Comparison of ENCODE assay signal across 8 cellular contexts in genomic region chr1:214280386-214281029, GRCh38. TPM values are rescaled to one million over a fixed set of nuclear protein-coding genes. Genes with fewer than 3 reads are reported as not detected.
A peak's percentile ranks its signal among the peaks of the same experiment; 100 is the strongest.
DNase-seq lines count a peak whose midpoint lies in the region; ATAC-seq and TF ChIP-seq lines count a peak whose summit lies in the region.

No MANE protein-coding gene starts in this region.

- H3K36me3 Mint-ChIP-seq in HFFc6 (ENCODE audit: low read depth) = peaks cover 5% of the 10 kb centered on the region; the same call in 1 of the 2 replicates
- peaks cover 0 to 3% (median 0%) of the 10 kb centered on the region in 5 donors for H3K36me3 Mint-ChIP-seq in naive thymus-derived CD4-positive, alpha-beta T cell

- peak overlapping the region; percentile 89 for H3K4me3 Mint-ChIP-seq in HFFc6
- peak overlapping the region; percentile 79 to 90 (median 87) for H3K4me3 Mint-ChIP-seq in naive thymus-derived CD4-positive, alpha-beta T cell

- H3K79me2 ChIP-seq in Loucy (ENCODE audit: insufficient read depth, low read length) (peaks cover 53% of the 10 kb centered on the region), fibroblast of lung (ENCODE audit: control insufficient read depth, insufficient read depth, low read length) (no peaks in the 10 kb centered on the region)

- H4K20me1 ChIP-seq in Loucy (ENCODE audit: insufficient read depth, low read length, poor library complexity, severe bottlenecking) = no peaks in the 10 kb centered on the region
- no peaks in the 10 kb centered on the region for H4K20me1 ChIP-seq in fibroblast of lung (ENCODE audit: control insufficient read depth, extremely low read depth, insufficient read depth, low read length)

- H3K4me1 Mint-ChIP-seq in HFFc6 (ENCODE audit: low read depth) = peaks cover 34% of the 10 kb centered on the region
- H3K4me1 Mint-ChIP-seq in naive thymus-derived CD4-positive, alpha-beta T cell = peaks cover 30 to 58% (median 45%) of the 10 kb centered on the region in 7 donors

- CTCF ChIA-PET in naive thymus-derived CD4-positive, alpha-beta T cell (lab: Charles Lee) = interaction anchor here (1.2 kb wide), 1 partner anchor 47 kb away, joined by 4 read pairs; no protein-coding TSS in a partner anchor

- intact Hi-C loops in naive thymus-derived CD4-positive, alpha-beta T cell (cut with micrococcal nuclease) = loop anchor here (1.0 to 10.0 kb wide), 13 partner anchors 9 to 1996 kb away; partner anchors contain the start of genes CENPF (in 1 of the 2), PPP2R5A (in 1 of the 2) and PROX1 (in 1 of the 2)
- intact Hi-C loops in vagina (cut with DNase I) = loop anchor here (10.0 kb wide), 1 partner anchor 274 kb away; the partner anchor contains the start of gene PTPN14

- H3K27me3 ChIP-seq in Loucy (ENCODE audit: insufficient read depth, low read length, poor library complexity, severe bottlenecking) (no peaks in the 10 kb centered on the region), fibroblast of lung (ENCODE audit: control insufficient read depth, insufficient read depth, low read length) (no peaks in the 10 kb centered on the region), vagina (no peaks in the 10 kb centered on the region)
- H3K27me3 ChIP-seq in naive thymus-derived CD4-positive, alpha-beta T cell (ENCODE audit: control insufficient read depth in 2 of 2, insufficient read depth in 2 of 2, low read length in 2 of 2) = no peaks in the 10 kb centered on the region

- H3K4me2 ChIP-seq in Loucy (ENCODE audit: low read depth, low read length, poor library complexity, severe bottlenecking) = peak overlapping the region; percentile 87
- peak overlapping the region; percentile 86 for H3K4me2 ChIP-seq in fibroblast of lung (ENCODE audit: extremely low read depth, insufficient read depth, low read length)

- no peaks in the 10 kb centered on the region; the same call in 1 of the 2 replicates for H3K36me3 ChIP-seq in ES-I3 (ENCODE audit: insufficient read depth, low read length)
- H3K36me3 ChIP-seq in Loucy (ENCODE audit: insufficient read depth, low read length) = no peaks in the 10 kb centered on the region
- no peaks in the 10 kb centered on the region for H3K36me3 ChIP-seq in fibroblast of lung (ENCODE audit: control insufficient read depth, insufficient read depth, low read length)
- no peaks in the 10 kb centered on the region for H3K36me3 ChIP-seq in naive thymus-derived CD4-positive, alpha-beta T cell (ENCODE audit: control insufficient read depth in 2 of 3, insufficient read depth in 3 of 3, low read length in 3 of 3)
- no peaks in the 10 kb centered on the region for H3K36me3 ChIP-seq in vagina

- TF ChIP-seq POLR2A in vagina (IDR thresholded peaks at IDR 0.05) = no peak

- H3K4me1 ChIP-seq in ES-I3 (ENCODE audit: insufficient read depth, low read length) = peaks cover 31% of the 10 kb centered on the region
- peaks cover 67% of the 10 kb centered on the region for H3K4me1 ChIP-seq in Loucy (ENCODE audit: insufficient read depth, low read length, poor library complexity, severe bottlenecking)
- H3K4me1 ChIP-seq in fibroblast of lung (ENCODE audit: control insufficient read depth, extremely low read depth, insufficient read depth, low read length) = peaks cover 2% of the 10 kb centered on the region
- peaks cover 17 to 29% of the 10 kb centered on the region in 2 donors for H3K4me1 ChIP-seq in naive thymus-derived CD4-positive, alpha-beta T cell (ENCODE audit: control insufficient read depth in 2 of 2, insufficient read depth in 2 of 2, low read length in 2 of 2)
- peaks cover 24% of the 10 kb centered on the region for H3K4me1 ChIP-seq in vagina

- H3F3A ChIP-seq in Loucy (ENCODE audit: low read depth) = peaks cover 17% of the 10 kb centered on the region

- no peaks in the 10 kb centered on the region for H3K9me2 ChIP-seq in Loucy (replicated peaks; ENCODE audit: low read depth, low read length)

- no peaks in the 10 kb centered on the region; the same call in 1 of the 2 replicates for H3K9me3 Mint-ChIP-seq in HFFc6
- peaks cover 0 to 10% (median 0%) of the 10 kb centered on the region in 11 donors for H3K9me3 Mint-ChIP-seq in naive thymus-derived CD4-positive, alpha-beta T cell

- DNase-seq in HFFc6 (peak; percentile 34), fibroblast of lung (ENCODE audit: low read depth in 2 of 2) (peak; percentile 39 to 60), vagina (ENCODE audit: extremely low spot score in 2 of 2) (no peak)
- peak in 1 of 9 donors; percentile 37 for DNase-seq in naive thymus-derived CD4-positive, alpha-beta T cell

- H3K9ac ChIP-seq in ES-I3 (ENCODE audit: low read depth, low read length) (peak overlapping the region; percentile 70), Loucy (ENCODE audit: low read depth, low read length, poor library complexity, severe bottlenecking) (peak overlapping the region; percentile 88), fibroblast of lung (ENCODE audit: insufficient read depth, low read length) (peak overlapping the region; percentile 64)

- no peaks in the 10 kb centered on the region; the same call in 1 of the 2 replicates for H3K27me3 Mint-ChIP-seq in HFFc6 (ENCODE audit: insufficient read depth)
- H3K27me3 Mint-ChIP-seq in naive thymus-derived CD4-positive, alpha-beta T cell = no peaks in the 10 kb centered on the region

- H3K9me3 ChIP-seq in ES-I3 (ENCODE audit: control insufficient read depth, insufficient read depth, low read length) = no peaks in the 10 kb centered on the region
- no peaks in the 10 kb centered on the region for H3K9me3 ChIP-seq in Loucy (ENCODE audit: insufficient read depth, low read depth, low read length)
- no peaks in the 10 kb centered on the region for H3K9me3 ChIP-seq in fibroblast of lung (ENCODE audit: control insufficient read depth, insufficient read depth, low read depth, low read length)
- no peaks in the 10 kb centered on the region for H3K9me3 ChIP-seq in naive thymus-derived CD4-positive, alpha-beta T cell (ENCODE audit: control insufficient read depth in 2 of 3, low read length in 3 of 3)
- H3K9me3 ChIP-seq in vagina = no peaks in the 10 kb centered on the region

- peak overlapping the region; percentile 82 for H3K27ac Mint-ChIP-seq in HFFc6
- peak overlapping the region; percentile 81 to 95 (median 91) for H3K27ac Mint-ChIP-seq in naive thymus-derived CD4-positive, alpha-beta T cell

- ATAC-seq in naive thymus-derived CD4-positive, alpha-beta T cell = peak; percentile 1

- H3K27ac ChIP-seq in 22Rv1 (peak overlapping the region; percentile 61), fibroblast of lung (ENCODE audit: insufficient read depth, low read length) (peak overlapping the region; percentile 42), vagina (peak overlapping the region; percentile 81)
- H3K27ac ChIP-seq in naive thymus-derived CD4-positive, alpha-beta T cell (ENCODE audit: low read depth, low read length) = peak overlapping the region; percentile 82

- TF ChIP-seq CTCF in 22Rv1 (IDR thresholded peaks at IDR 0.05) (0 out of 2 replicates have a peak, but pooled peaks have one; percentile 6), HFFc6 (IDR thresholded peaks at IDR 0.05) (peak; percentile 28; the same call in 1 of the 2 replicates), Loucy (conservative IDR thresholded peaks at IDR 0.05; ENCODE audit: low read length) (no peak), WI38 (IDR thresholded peaks at IDR 0.05; ENCODE audit: low read depth, low read length) (no peak), fibroblast of lung (conservative IDR thresholded peaks at IDR 0.05 in 1 of 2, IDR thresholded peaks at IDR 0.05 in 1 of 2; ENCODE audit: low read depth in 1 of 2, low read length in 2 of 2) (peak in 1 of 2 donors; percentile 7), vagina (IDR thresholded peaks at IDR 0.05) (no peak)

- peak overlapping the region; percentile 94 for H3K4me3 ChIP-seq in Loucy (ENCODE audit: low read length, poor library complexity, severe bottlenecking)
- peak overlapping the region; percentile 74 for H3K4me3 ChIP-seq in WI38 (ENCODE audit: low read depth, low read length)
- H3K4me3 ChIP-seq in fibroblast of lung (replicated peaks in 1 of 4; ENCODE audit: control extremely low read depth in 1 of 4, insufficient read depth in 1 of 4, low read depth in 3 of 4, low read length in 4 of 4) = peak overlapping the region; percentile 54 to 94 (median 78)
- H3K4me3 ChIP-seq in naive thymus-derived CD4-positive, alpha-beta T cell (ENCODE audit: low read length) = peak overlapping the region; percentile 80
- H3K4me3 ChIP-seq in vagina = peak overlapping the region; percentile 85 to 97

- H2AFZ ChIP-seq in Loucy (ENCODE audit: low read length) (peak overlapping the region; percentile 55), fibroblast of lung (ENCODE audit: low read length) (peak overlapping the region; percentile 82)

- POLR2A ChIA-PET in naive thymus-derived CD4-positive, alpha-beta T cell (lab: Charles Lee) = interaction anchor here (0.5 to 1.6 kb wide), 5 partner anchors 8 to 361 kb away, joined by 3 to 9 read pairs (median 4); no protein-coding TSS in a partner anchor

RNA-seq across cellular contexts. Expression of gene SMYD2, which starts 0.5 kb away (rescaled TPM):
- 10 to 100 TPM; 27.3 to 32.3 (median 29.5) TPM for total RNA-seq in HFFc6 (2021; fragmentation: NEBNext Ultra II Directional; extraction: Animal tissue kit (Norgen Biotek cat#: 25700))
- 20.3 and 23.3 TPM in 2 replicates for total RNA-seq in fibroblast of lung
- polyA plus RNA-seq in fibroblast of lung = 26.3 and 39.2 TPM in 2 replicates
- 21.5 and 31.2 TPM in 2 replicates for polyA plus RNA-seq in fibroblast of lung (2012)
- polyA minus RNA-seq in fibroblast of lung (ENCODE audit: low replicate concordance) = 7.6 and 11.1 TPM in 2 replicates
- 10 to 100 TPM; 24.3 to 39.5 (median 34.4) TPM for total RNA-seq in naive thymus-derived CD4-positive, alpha-beta T cell
- polyA plus RNA-seq in naive thymus-derived CD4-positive, alpha-beta T cell = 10 to 100 TPM; 50.0 to 55.0 TPM
- 18.2 TPM for total RNA-seq in vagina

Comparison
In these comparisons a context has a peak if more than half of its experiments do, and no peak if none do; other contexts are left out.
1. CTCF ChIP-seq: peak in 22Rv1 (single experiment) and HFFc6 (single experiment); none in Loucy (single experiment), WI38 (single experiment) and vagina (0 of 3).
2. DNase-seq: peak in HFFc6 (single experiment) and fibroblast of lung (2 of 2); none in vagina (0 of 2).
3. Peak in every context shown above with its lines, with median percentiles within 50 percentile points of each other: H3K27ac ChIP-seq, H3K9ac ChIP-seq and H3K4me3 ChIP-seq.